20 cellular contexts compared by ENCODE assay signal in the genomic region with DNA sequence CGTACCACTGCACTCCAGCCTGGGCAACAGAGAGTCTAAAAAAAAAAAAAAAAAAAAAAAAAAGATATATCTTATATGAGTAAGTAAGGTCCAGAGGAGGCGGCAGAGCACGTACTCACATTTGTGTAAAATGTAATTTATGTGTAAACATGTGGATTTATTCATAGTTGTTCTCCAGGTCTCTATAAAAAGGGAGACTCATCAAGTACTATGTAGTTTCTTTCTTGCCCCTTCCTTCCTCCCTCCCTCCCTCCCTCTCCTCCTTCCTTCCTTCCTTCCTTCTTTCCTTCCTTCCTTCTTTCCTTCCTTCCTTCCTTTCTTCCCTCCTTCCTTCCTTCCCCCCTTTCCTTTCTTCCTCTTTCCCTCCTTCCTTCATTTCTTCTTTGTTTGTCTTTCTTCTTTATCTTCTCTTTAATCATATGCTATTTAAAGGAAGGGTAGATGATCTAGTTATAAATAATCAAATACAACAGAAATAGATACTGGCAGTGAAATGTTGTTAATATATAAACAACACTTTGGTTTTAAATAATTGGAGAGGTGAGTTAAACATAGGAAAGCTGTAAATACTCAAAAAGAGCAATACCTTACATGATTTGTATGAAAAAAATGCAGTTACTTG.
"Had no signal": no experiment of that assay in that cellular context is flagged by ENCODE, and none has a peak within 500 bp of the region (broad histone marks: within the 10 kb centered on the region; RNA-seq: fewer than 3 reads in every experiment).

No MANE protein-coding gene starts in this region.

- H3K27ac ChIP-seq: ascending aorta, cardiac muscle cell, colonic mucosa, epithelial cell of prostate, left lung, lower lobe of right lung had no signal

- H3K9me3 Mint-ChIP-seq: activated CD4-positive, alpha-beta memory T cell treated with anti-CD3 and anti-CD28 coated beads, Interleukin-2, amount 10 ng/mL, durations not matched to agents 7 days and 5 days; activated CD4-positive, alpha-beta T cell treated with anti-CD3 and anti-CD28 coated beads, Interleukin-2, amount 10 ng/mL, durations not matched to agents 7 days and 5 days; activated naive CD4-positive, alpha-beta T cell treated with anti-CD3 and anti-CD28 coated beads, Interleukin-2, amount 10 ng/mL, durations not matched to agents 7 days and 5 days; activated naive CD8-positive, alpha-beta T cell treated with anti-CD3 and anti-CD28 coated beads, Interleukin-2, amount 10 ng/mL, durations not matched to agents 7 days and 5 days; activated T-cell treated with anti-CD3 and anti-CD28 coated beads, Interleukin-2, amount 50 U/mL, for 24 hours; nephron had no signal

- H3K9me3 ChIP-seq: ascending aorta, colonic mucosa, esophagus squamous epithelium, left lung, lower lobe of right lung, thoracic aorta, uterus had no signal

- H3K4me1 ChIP-seq: colonic mucosa, left lung, uterus had no signal

- H3K36me3 ChIP-seq: ascending aorta, cardiac muscle cell, colonic mucosa, esophagus squamous epithelium, left lung, lower lobe of right lung, thoracic aorta, uterus had no signal

- H3K4me1 Mint-ChIP-seq: activated naive CD4-positive, alpha-beta T cell treated with anti-CD3 and anti-CD28 coated beads, Interleukin-2, amount 10 ng/mL, durations not matched to agents 7 days and 5 days; activated naive CD8-positive, alpha-beta T cell treated with anti-CD3 and anti-CD28 coated beads, Interleukin-2, amount 10 ng/mL, durations not matched to agents 7 days and 5 days had no signal

- H3K4me3 ChIP-seq: ascending aorta, cardiac muscle cell, colonic mucosa, esophagus squamous epithelium, left lung, lower lobe of right lung, uterus had no signal

- H3K4me3 Mint-ChIP-seq: activated CD4-positive, alpha-beta memory T cell treated with anti-CD3 and anti-CD28 coated beads, Interleukin-2, amount 10 ng/mL, durations not matched to agents 7 days and 5 days; activated CD4-positive, alpha-beta T cell treated with anti-CD3 and anti-CD28 coated beads, Interleukin-2, amount 10 ng/mL, durations not matched to agents 7 days and 5 days; activated naive CD4-positive, alpha-beta T cell treated with anti-CD3 and anti-CD28 coated beads, Interleukin-2, amount 10 ng/mL, durations not matched to agents 7 days and 5 days; activated naive CD8-positive, alpha-beta T cell treated with anti-CD3 and anti-CD28 coated beads, Interleukin-2, amount 10 ng/mL, durations not matched to agents 7 days and 5 days; activated T-cell treated with anti-CD3 and anti-CD28 coated beads, Interleukin-2, amount 50 U/mL, for 24 hours; brain; nephron; WTC11 had no signal

- H3K27ac Mint-ChIP-seq: activated CD4-positive, alpha-beta memory T cell treated with anti-CD3 and anti-CD28 coated beads, Interleukin-2, amount 10 ng/mL, durations not matched to agents 7 days and 5 days; activated CD4-positive, alpha-beta T cell treated with anti-CD3 and anti-CD28 coated beads, Interleukin-2, amount 10 ng/mL, durations not matched to agents 7 days and 5 days; activated naive CD4-positive, alpha-beta T cell treated with anti-CD3 and anti-CD28 coated beads, Interleukin-2, amount 10 ng/mL, durations not matched to agents 7 days and 5 days; activated naive CD8-positive, alpha-beta T cell treated with anti-CD3 and anti-CD28 coated beads, Interleukin-2, amount 10 ng/mL, durations not matched to agents 7 days and 5 days; WTC11 had no signal

- DNase-seq: activated CD4-positive, alpha-beta T cell treated with anti-CD3 and anti-CD28 coated beads for 1 hour; activated CD8-positive, alpha-beta memory T cell treated with anti-CD3 and anti-CD28 coated beads, Interleukin-2, amount 50 U/mL, for 48 hours; activated gamma-delta T cell; activated naive CD8-positive, alpha-beta T cell treated with anti-CD3 and anti-CD28 coated beads, Interleukin-2, amount 10 ng/mL, durations not matched to agents 7 days and 5 days; esophagus squamous epithelium; lower lobe of right lung had no signal

- H3K27me3 Mint-ChIP-seq: brain had no signal

- H3K36me3 Mint-ChIP-seq: activated naive CD4-positive, alpha-beta T cell treated with anti-CD3 and anti-CD28 coated beads, Interleukin-2, amount 10 ng/mL, durations not matched to agents 7 days and 5 days; activated naive CD8-positive, alpha-beta T cell treated with anti-CD3 and anti-CD28 coated beads, Interleukin-2, amount 10 ng/mL, durations not matched to agents 7 days and 5 days; brain had no signal

- H3K27me3 ChIP-seq: ascending aorta, cardiac muscle cell, colonic mucosa, esophagus squamous epithelium, left lung, uterus had no signal
